1 cellular context compared by ENCODE assay signal in genomic region chr2:110154188-110154587, GRCh38. TPM values are rescaled to one million over a fixed set of nuclear protein-coding genes. Genes with fewer than 3 reads are reported as not detected.
"Had no signal": no experiment of that assay in that cellular context is flagged by ENCODE, and none has a peak within 500 bp of the region (broad histone marks: within the 10 kb centered on the region; RNA-seq: fewer than 3 reads in every experiment).

No MANE protein-coding gene starts in this region.

RNA-seq across cellular contexts. Expression of gene MALL, which starts 38.6 kb away (rescaled TPM):
- polyA plus RNA-seq: GM12878 had no signal
